ENCODE assay signal across 9 cellular contexts in genomic region chr14:69363055-69363454, GRCh38. TPM values are rescaled to one million over a fixed set of nuclear protein-coding genes. Genes with fewer than 3 reads are reported as not detected.
DNase-seq lines count a peak whose midpoint lies in the region; ATAC-seq and TF ChIP-seq lines count a peak whose summit lies in the region.
"Had no signal": no experiment of that assay in that cellular context is flagged by ENCODE, and none has a peak within 500 bp of the region (broad histone marks: within the 10 kb centered on the region; RNA-seq: fewer than 3 reads in every experiment).

No MANE protein-coding gene starts in this region.

- no peaks in the 10 kb centered on the region for H3K9me3 ChIP-seq in hepatocyte (ENCODE audit: low read depth)
- H3K9me3 ChIP-seq in T-helper 17 cell (ENCODE audit: control insufficient read depth, low read length, poor library complexity, severe bottlenecking): no peaks in the 10 kb centered on the region

- no peak overlapping the region for H3K27ac ChIP-seq in hepatocyte
- H3K27ac ChIP-seq: epithelial cell of prostate had no signal

- intact Hi-C loops in sciatic nerve (cut with DNase I): no loop called here

- H3K36me3 ChIP-seq in hepatocyte (replicated peaks; ENCODE audit: insufficient read depth, low read depth): no peaks in the 10 kb centered on the region

- in situ Hi-C loops in astrocyte of the cerebellum (cut with HindIII; ENCODE audit: low sequenced_read_pairs): loop anchor here (5.0 kb wide), 1 partner anchor 116 kb away; no protein-coding TSS in a partner anchor

- DNase-seq in astrocyte of the cerebellum (ENCODE audit: low read depth) (peak; percentile 18), hepatocyte (ENCODE audit: low spot score) (peak; percentile 30), sciatic nerve (ENCODE audit: low spot score) (no peak), NCI-H2171 (lab: John Stamatoyannopoulos, UW) (no peak), T-helper 17 cell (no peak), NCI-H187 treated with DMSO at 0.1 percent for 48 hours (lab: John Stamatoyannopoulos, UW) (no peak), NCI-H1694 treated with DMSO at 0.1 percent for 48 hours (lab: John Stamatoyannopoulos, UW) (no peak)

- no peak overlapping the region for H2AFZ ChIP-seq in hepatocyte

- H3K4me1 Mint-ChIP-seq in T-helper 17 cell: peaks cover 6% of the 10 kb centered on the region

- no peak overlapping the region for H3K4me2 ChIP-seq in hepatocyte

- H3K27ac Mint-ChIP-seq in T-helper 17 cell: no peak overlapping the region

- no peak overlapping the region for H3K4me3 Mint-ChIP-seq in T-helper 17 cell

- peak; percentile 94 for ATAC-seq in sciatic nerve
- no peak for ATAC-seq in T-helper 17 cell

- 41% methylated on average over 9 of the region's 9 CpGs for WGBS in hepatocyte (ENCODE audit: low lambda C conversion rate, missing lambda C conversion rate)

- peaks cover 6% of the 10 kb centered on the region for H3K36me3 Mint-ChIP-seq in T-helper 17 cell (ENCODE audit: low read depth)

- H3K4me1 ChIP-seq in hepatocyte (ENCODE audit: insufficient read depth): no peaks in the 10 kb centered on the region

- no peaks in the 10 kb centered on the region for H3K79me2 ChIP-seq in hepatocyte

- H3K4me3 ChIP-seq in astrocyte of the cerebellum (ENCODE audit: low read depth, low read length): no peak overlapping the region
- no peak overlapping the region for H3K4me3 ChIP-seq in hepatocyte

- H4K20me1 ChIP-seq in hepatocyte (ENCODE audit: insufficient read depth, poor library complexity, severe bottlenecking): no peaks in the 10 kb centered on the region

- TF ChIP-seq CTCF in GM12872 (IDR thresholded peaks at IDR 0.05; ENCODE audit: insufficient read depth, low read depth, low read length) (peak; percentile 13; the same call in 1 of the 3 replicates), astrocyte of the cerebellum (IDR thresholded peaks at IDR 0.05; ENCODE audit: low read depth, low read length, missing control alignments) (peak; percentile 65), hepatocyte (IDR thresholded peaks at IDR 0.05; ENCODE audit: poor library complexity) (peak; percentile 37)

- H3K27me3 ChIP-seq in hepatocyte: no peaks in the 10 kb centered on the region

- H3K27me3 Mint-ChIP-seq in T-helper 17 cell: peaks cover 21% of the 10 kb centered on the region

- no peaks in the 10 kb centered on the region for H3K9me2 ChIP-seq in hepatocyte (replicated peaks; ENCODE audit: insufficient read depth)

RNA-seq across cellular contexts. Expression of gene ERH, which starts 35.0 kb away (rescaled TPM):
- total RNA-seq in hepatocyte: 147 and 163 TPM in 2 replicates
- 181 and 219 TPM in 2 replicates for polyA plus RNA-seq in hepatocyte
- total RNA-seq in sciatic nerve: 113 TPM
- 100 to 1,000 TPM; 102 to 118 TPM for total RNA-seq in T-helper 17 cell

RNA-seq across cellular contexts. Expression of gene SLC39A9, which starts 35.4 kb away (rescaled TPM):
- total RNA-seq in hepatocyte (109 TPM in 2 replicates), sciatic nerve (45.7 TPM), T-helper 17 cell (10 to 100 TPM; 27.6 to 31.0 TPM)
- 29.4 and 33.4 TPM in 2 replicates for polyA plus RNA-seq in hepatocyte

Comparison
In these comparisons a context has a peak if more than half of its experiments do, and no peak if none do; other contexts are left out.
1. CTCF ChIP-seq: peak in every context shown above with its lines; median percentile 65 in astrocyte of the cerebellum; 37 in hepatocyte; 13 in GM12872.
2. DNase-seq: peak in astrocyte of the cerebellum (single experiment) and hepatocyte (single experiment); none in sciatic nerve (single experiment), NCI-H2171 (single experiment), T-helper 17 cell (0 of 3), NCI-H187 treated with DMSO at 0.1 percent for 48 hours (single experiment) and NCI-H1694 treated with DMSO at 0.1 percent for 48 hours (single experiment).